Comparison of ENCODE assay signal across 26 cellular contexts in the genomic region with DNA sequence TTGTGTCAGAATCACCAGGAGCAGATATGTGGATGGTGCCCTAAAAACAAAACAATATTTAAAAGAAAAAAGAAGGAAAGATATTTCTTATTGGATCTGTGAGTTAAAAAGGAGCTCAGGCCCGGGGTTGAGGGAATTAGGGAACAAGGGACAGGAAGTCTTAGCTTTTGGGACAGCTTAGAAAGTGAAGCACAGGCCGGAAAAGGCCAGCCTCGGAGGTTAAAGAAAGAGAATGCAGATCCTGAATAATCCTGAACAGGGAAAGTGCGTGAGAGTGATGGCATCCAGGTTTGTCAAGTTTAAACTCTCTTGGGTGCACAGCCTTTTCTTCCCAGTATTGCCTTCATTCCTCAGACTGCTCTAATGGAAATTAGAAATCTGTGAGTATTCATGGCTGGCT.
"Had no signal": no experiment of that assay in that cellular context is flagged by ENCODE, and none has a peak within 500 bp of the region (broad histone marks: within the 10 kb centered on the region; RNA-seq: fewer than 3 reads in every experiment).

No MANE protein-coding gene starts in this region.

- H3K27ac Mint-ChIP-seq: activated naive CD8-positive, alpha-beta T cell; dendritic cell treated with granulocyte-macrophage colony-stimulating factor and Interleukin-4, amounts not matched to agents 40 ng/mL and 50 ng/mL, for 4 days; immature natural killer cell; stimulated activated memory B cell treated with anti-CD40 and anti-IgM and Interleukin-4, amounts not matched to agents 10 μg/mL and 1 μg/mL and 100 μg/mL, for 72 hours; type B pancreatic cell had no signal

- H3K9me3 ChIP-seq: adrenal gland, ascending aorta, left lung, right lobe of liver, stomach, testis, vagina had no signal

- H3K4me3 ChIP-seq: adrenal gland, ascending aorta, left lung, right lobe of liver, stomach, testis, vagina had no signal

- H3K4me1 ChIP-seq: ascending aorta, left lung, right lobe of liver, testis, vagina had no signal

- H3K4me3 Mint-ChIP-seq: activated naive CD8-positive, alpha-beta T cell; dendritic cell treated with granulocyte-macrophage colony-stimulating factor and Interleukin-4, amounts not matched to agents 40 ng/mL and 50 ng/mL, for 4 days; immature natural killer cell; nephron; stimulated activated memory B cell treated with anti-CD40 and anti-IgM and Interleukin-4, amounts not matched to agents 10 μg/mL and 1 μg/mL and 100 μg/mL, for 72 hours; type B pancreatic cell had no signal

- H3K27me3 ChIP-seq: adrenal gland, ascending aorta, left lung, right lobe of liver, stomach, testis, vagina had no signal

- FAIRE-seq: bronchial epithelial cell, endothelial cell of umbilical vein, small intestine had no signal

- H3K36me3 ChIP-seq: adrenal gland, ascending aorta, left lung, vagina had no signal

- ATAC-seq: esophagus mucosa; left lung; right lobe of liver; stimulated activated memory B cell treated with anti-CD40 and anti-IgM and Interleukin-4, amounts not matched to agents 10 μg/mL and 1 μg/mL and 100 μg/mL, for 72 hours had no signal

- H3K36me3 Mint-ChIP-seq: activated naive CD8-positive, alpha-beta T cell had no signal

- DNase-seq: activated gamma-delta T cell treated with Interleukin-2 at 50 U/mL for 16 hours; activated T-cell treated with anti-CD3 and anti-CD28 coated beads, Interleukin-2, amount 50 U/mL, for 1 hour; adrenal gland; effector CD8-positive, alpha-beta T cell; foreskin melanocyte; immature natural killer cell; kidney glomerular epithelial cell; left lung; occipital lobe; posterior cingulate gyrus; right lobe of liver; small intestine; stimulated activated CD4-positive, alpha-beta T cell treated with anti-CD3 and anti-CD28 coated beads, Interleukin-2, amount 100 ng/mL, for 24 hours; stomach; T-helper 1 cell; testis had no signal

- H3K27ac ChIP-seq: adrenal gland, ascending aorta, left lung, right lobe of liver, stomach, testis, vagina had no signal

- H3K9me3 Mint-ChIP-seq: dendritic cell treated with granulocyte-macrophage colony-stimulating factor and Interleukin-4, amounts not matched to agents 40 ng/mL and 50 ng/mL, for 4 days; immature natural killer cell; stimulated activated memory B cell treated with anti-CD40 and anti-IgM and Interleukin-4, amounts not matched to agents 10 μg/mL and 1 μg/mL and 100 μg/mL, for 72 hours had no signal

- H3K27me3 Mint-ChIP-seq: activated naive CD8-positive, alpha-beta T cell; dendritic cell treated with granulocyte-macrophage colony-stimulating factor and Interleukin-4, amounts not matched to agents 40 ng/mL and 50 ng/mL, for 4 days; stimulated activated memory B cell treated with anti-CD40 and anti-IgM and Interleukin-4, amounts not matched to agents 10 μg/mL and 1 μg/mL and 100 μg/mL, for 72 hours; type B pancreatic cell had no signal
